8 cellular contexts compared by ENCODE assay signal in genomic region chr6:70414813-70415212, GRCh38. TPM values are rescaled to one million over a fixed set of nuclear protein-coding genes. Genes with fewer than 3 reads are reported as not detected.
A peak's percentile ranks its signal among the peaks of the same experiment; 100 is the strongest.
DNase-seq lines count a peak whose midpoint lies in the region; ATAC-seq and TF ChIP-seq lines count a peak whose summit lies in the region.

No MANE protein-coding gene starts in this region.

- POLR2A ChIA-PET in activated CD4-positive, alpha-beta T cell treated with anti-CD3 and anti-CD28 coated beads, Interleukin-2, amount 10 ng/mL, durations not matched to agents 7 days and 5 days (lab: Charles Lee): interaction anchor here (0.7 kb wide), 1 partner anchor 100 kb away, joined by 4 read pairs; no protein-coding TSS in a partner anchor

- H3K4me3 ChIP-seq in WI38 (ENCODE audit: low read depth, low read length): peak overlapping the region; percentile 95; the same call in 1 of the 2 replicates

- peak overlapping the region; percentile 86 for H3K4me3 Mint-ChIP-seq in activated CD4-positive, alpha-beta T cell treated with anti-CD3 and anti-CD28 coated beads, Interleukin-2, amount 10 ng/mL, durations not matched to agents 7 days and 5 days
- H3K4me3 Mint-ChIP-seq in glutamatergic neuron (ENCODE audit: unreplicated experiment): peak overlapping the region; percentile 100
- peak overlapping the region; percentile 87 for H3K4me3 Mint-ChIP-seq in stimulated activated effector memory CD8-positive, alpha-beta T cell treated with anti-CD3 and anti-CD28 coated beads, Interleukin-12 subunit alpha, Interleukin-12 subunit beta, amount 100 ng/mL, for 72 hours

- ATAC-seq in stimulated activated effector memory CD8-positive, alpha-beta T cell treated with anti-CD3 and anti-CD28 coated beads, Interleukin-12 subunit alpha, Interleukin-12 subunit beta, amount 100 ng/mL, for 72 hours: no peak
- no peak for ATAC-seq in HG03045 (IDR thresholded peaks at IDR 0.05; ENCODE audit: unreplicated experiment)

- DNase-seq in activated CD4-positive, alpha-beta T cell treated with anti-CD3 and anti-CD28 coated beads, Interleukin-2, amount 10 ng/mL, durations not matched to agents 7 days and 5 days: no peak
- DNase-seq in activated CD4-positive, alpha-beta T cell treated with anti-CD3 and anti-CD28 coated beads, Interleukin-2, amount 50 U/mL, for 4 hours: no peak
- DNase-seq in glutamatergic neuron (no peak), NCI-H1092 treated with DMSO at 0.1 percent for 48 hours (lab: John Stamatoyannopoulos, UW) (no peak), NAMALWA (ENCODE audit: low spot score) (no peak)
- no peak for DNase-seq in stimulated activated effector memory CD8-positive, alpha-beta T cell treated with anti-CD3 and anti-CD28 coated beads, Interleukin-12 subunit alpha, Interleukin-12 subunit beta, amount 100 ng/mL, for 72 hours (ENCODE audit: low spot score in 2 of 2)

- H3K4me1 Mint-ChIP-seq in activated CD4-positive, alpha-beta T cell treated with anti-CD3 and anti-CD28 coated beads, Interleukin-2, amount 10 ng/mL, durations not matched to agents 7 days and 5 days: peaks cover 27% of the 10 kb centered on the region
- peaks cover 6% of the 10 kb centered on the region for H3K4me1 Mint-ChIP-seq in glutamatergic neuron (ENCODE audit: low read depth, unreplicated experiment)
- H3K4me1 Mint-ChIP-seq in stimulated activated effector memory CD8-positive, alpha-beta T cell treated with anti-CD3 and anti-CD28 coated beads, Interleukin-12 subunit alpha, Interleukin-12 subunit beta, amount 100 ng/mL, for 72 hours: peaks cover 23% of the 10 kb centered on the region

- H3K27me3 Mint-ChIP-seq in activated CD4-positive, alpha-beta T cell treated with anti-CD3 and anti-CD28 coated beads, Interleukin-2, amount 10 ng/mL, durations not matched to agents 7 days and 5 days: peaks cover 9% of the 10 kb centered on the region
- peaks cover 6% of the 10 kb centered on the region for H3K27me3 Mint-ChIP-seq in glutamatergic neuron (ENCODE audit: unreplicated experiment)

- no peaks in the 10 kb centered on the region for H3K9me3 Mint-ChIP-seq in activated CD4-positive, alpha-beta T cell treated with anti-CD3 and anti-CD28 coated beads, Interleukin-2, amount 10 ng/mL, durations not matched to agents 7 days and 5 days
- peaks cover 11% of the 10 kb centered on the region for H3K9me3 Mint-ChIP-seq in glutamatergic neuron (ENCODE audit: unreplicated experiment)
- no peaks in the 10 kb centered on the region for H3K9me3 Mint-ChIP-seq in stimulated activated effector memory CD8-positive, alpha-beta T cell treated with anti-CD3 and anti-CD28 coated beads, Interleukin-12 subunit alpha, Interleukin-12 subunit beta, amount 100 ng/mL, for 72 hours

- peaks cover 7% of the 10 kb centered on the region for H3K36me3 Mint-ChIP-seq in activated CD4-positive, alpha-beta T cell treated with anti-CD3 and anti-CD28 coated beads, Interleukin-2, amount 10 ng/mL, durations not matched to agents 7 days and 5 days (ENCODE audit: low read depth)
- peaks cover 4% of the 10 kb centered on the region for H3K36me3 Mint-ChIP-seq in glutamatergic neuron (ENCODE audit: unreplicated experiment)
- peaks cover 14% of the 10 kb centered on the region for H3K36me3 Mint-ChIP-seq in stimulated activated effector memory CD8-positive, alpha-beta T cell treated with anti-CD3 and anti-CD28 coated beads, Interleukin-12 subunit alpha, Interleukin-12 subunit beta, amount 100 ng/mL, for 72 hours

- H3K27ac Mint-ChIP-seq in activated CD4-positive, alpha-beta T cell treated with anti-CD3 and anti-CD28 coated beads, Interleukin-2, amount 10 ng/mL, durations not matched to agents 7 days and 5 days: no peak overlapping the region
- H3K27ac Mint-ChIP-seq in glutamatergic neuron (ENCODE audit: unreplicated experiment): no peak overlapping the region
- peak overlapping the region; percentile 92 for H3K27ac Mint-ChIP-seq in stimulated activated effector memory CD8-positive, alpha-beta T cell treated with anti-CD3 and anti-CD28 coated beads, Interleukin-12 subunit alpha, Interleukin-12 subunit beta, amount 100 ng/mL, for 72 hours

- CTCF ChIA-PET in activated CD4-positive, alpha-beta T cell treated with anti-CD3 and anti-CD28 coated beads, Interleukin-2, amount 10 ng/mL, durations not matched to agents 7 days and 5 days (lab: Charles Lee): no interaction called here

- no peak for TF ChIP-seq CTCF in WI38 (IDR thresholded peaks at IDR 0.05; ENCODE audit: low read depth, low read length)
- TF ChIP-seq CTCF in glutamatergic neuron (IDR thresholded peaks at IDR 0.05; ENCODE audit: partially characterized antibody, unreplicated experiment): no peak

RNA-seq across cellular contexts. Expression of gene FAM135A, which starts 1.5 kb away (rescaled TPM):
- total RNA-seq in activated CD4-positive, alpha-beta T cell treated with anti-CD3 and anti-CD28 coated beads, Interleukin-2, amount 10 ng/mL, durations not matched to agents 7 days and 5 days: 1 to 10 TPM; 5.4 to 6.7 TPM
- 22.3 TPM for total RNA-seq in glutamatergic neuron (ENCODE audit: unreplicated experiment)
